23 cellular contexts compared by ENCODE assay signal in the genomic region with DNA sequence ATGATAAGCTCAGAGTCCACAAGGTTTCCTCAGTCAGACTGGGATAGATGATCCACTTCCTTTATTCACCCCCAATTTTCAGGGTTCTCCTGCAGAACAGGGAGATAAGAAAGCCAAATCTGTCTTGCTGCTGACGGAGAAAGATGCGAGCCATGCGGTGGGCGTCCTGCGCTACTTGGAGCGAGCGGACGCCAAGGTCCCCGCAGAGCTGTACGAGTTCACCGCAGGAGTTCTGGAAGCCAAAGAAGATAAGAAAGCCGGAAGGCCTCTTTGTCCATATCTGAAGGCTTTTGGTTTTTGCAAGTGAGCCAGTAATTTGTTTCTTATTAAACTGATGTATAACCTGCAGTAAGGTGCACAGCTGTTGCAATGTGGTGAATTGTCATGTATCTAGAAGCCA.
"Had no signal": no experiment of that assay in that cellular context is flagged by ENCODE, and none has a peak within 500 bp of the region (broad histone marks: within the 10 kb centered on the region; RNA-seq: fewer than 3 reads in every experiment).

No MANE protein-coding gene starts in this region.

- H3K4me3 ChIP-seq: Peyer's patch, SJCRH30 had no signal

- H3K4me1 ChIP-seq: Peyer's patch, SJCRH30 had no signal

- ATAC-seq: HepG2, PC-3, Right ventricle myocardium inferior, SK-N-SH treated with all-trans-retinoic acid at 6 μM for 48 hours had no signal

- H3K9me3 ChIP-seq: Peyer's patch, SJCRH30 had no signal

- H3K36me3 ChIP-seq: Peyer's patch, SJCRH30 had no signal

- DNase-seq: IMR-90, Kasumi-1, MM.1S, NCI-H1092 treated with DMSO at 0.1 percent for 48 hours, NCI-H1436, NCI-H187, NCI-H2029, NCI-H2081 treated with DMSO at 0.1 percent for 48 hours, NCI-H2171, NCI-H226, NCI-H446, NCI-H510A, NCI-H524 treated with DMSO at 0.1 percent for 48 hours, NCI-H69, NCI-H774, PC-3, Peyer's patch, SHP77 treated with DMSO at 0.1 percent for 48 hours, SJCRH30 had no signal

- H3K27ac ChIP-seq: KMS-11, Peyer's patch, SJCRH30 had no signal

- H3K27me3 ChIP-seq: Peyer's patch had no signal
